ENCODE assay signal across 25 cellular contexts in the genomic region with DNA sequence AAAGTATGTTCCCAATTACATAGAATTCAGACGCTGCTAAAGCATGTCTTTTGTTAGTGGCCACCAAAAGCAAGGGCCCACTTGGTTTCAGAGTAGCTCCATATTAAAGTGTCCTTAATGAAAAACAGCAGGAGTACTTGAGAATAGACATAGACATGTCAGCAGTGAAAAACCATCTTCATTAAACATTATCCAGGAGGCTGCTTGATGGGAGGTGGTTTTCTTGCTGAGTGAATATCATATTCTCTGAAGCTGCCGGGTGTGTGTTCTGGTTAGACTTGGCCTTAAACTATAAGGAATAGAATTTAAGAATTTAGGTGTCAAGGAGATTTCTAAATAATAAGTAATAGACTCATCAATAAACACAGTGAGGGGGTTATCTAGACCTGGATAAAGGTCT.
"Had no signal": no experiment of that assay in that cellular context is flagged by ENCODE, and none has a peak within 500 bp of the region (broad histone marks: within the 10 kb centered on the region; RNA-seq: fewer than 3 reads in every experiment).

No MANE protein-coding gene starts in this region.

- H3K4me3 Mint-ChIP-seq: activated CD4-positive, alpha-beta memory T cell treated with anti-CD3 and anti-CD28 coated beads for 36 hours; activated naive CD8-positive, alpha-beta T cell treated with anti-CD3 and anti-CD28 coated beads, Interleukin-2, amount 10 ng/mL, durations not matched to agents 7 days and 5 days; central memory CD8-positive, alpha-beta T cell; endodermal cell; mesothelial cell of epicardium; natural killer cell; stimulated activated naive CD8-positive, alpha-beta T cell treated with anti-CD3 and anti-CD28 coated beads, Interleukin-15, Interleukin-2, amounts not matched to agents 100 ng/mL and 50 ng/mL, for 24 hours had no signal

- H3K27ac Mint-ChIP-seq: activated CD4-positive, alpha-beta memory T cell treated with anti-CD3 and anti-CD28 coated beads for 36 hours; activated naive CD8-positive, alpha-beta T cell treated with anti-CD3 and anti-CD28 coated beads, Interleukin-2, amount 10 ng/mL, durations not matched to agents 7 days and 5 days; endodermal cell; mesothelial cell of epicardium; natural killer cell; stimulated activated naive CD8-positive, alpha-beta T cell treated with anti-CD3 and anti-CD28 coated beads, Interleukin-15, Interleukin-2, amounts not matched to agents 100 ng/mL and 50 ng/mL, for 24 hours had no signal

- H3K27me3 Mint-ChIP-seq: activated CD4-positive, alpha-beta memory T cell treated with anti-CD3 and anti-CD28 coated beads for 36 hours; activated naive CD8-positive, alpha-beta T cell treated with anti-CD3 and anti-CD28 coated beads, Interleukin-2, amount 10 ng/mL, durations not matched to agents 7 days and 5 days; central memory CD8-positive, alpha-beta T cell; stimulated activated naive CD8-positive, alpha-beta T cell treated with anti-CD3 and anti-CD28 coated beads, Interleukin-15, Interleukin-2, amounts not matched to agents 100 ng/mL and 50 ng/mL, for 24 hours had no signal

- H3K4me1 Mint-ChIP-seq: activated naive CD8-positive, alpha-beta T cell treated with anti-CD3 and anti-CD28 coated beads, Interleukin-2, amount 10 ng/mL, durations not matched to agents 7 days and 5 days; central memory CD8-positive, alpha-beta T cell; mesothelial cell of epicardium; natural killer cell had no signal

- H3K36me3 Mint-ChIP-seq: activated CD4-positive, alpha-beta memory T cell treated with anti-CD3 and anti-CD28 coated beads for 36 hours; activated naive CD8-positive, alpha-beta T cell treated with anti-CD3 and anti-CD28 coated beads, Interleukin-2, amount 10 ng/mL, durations not matched to agents 7 days and 5 days; mesothelial cell of epicardium; natural killer cell had no signal

- ATAC-seq: left lobe of liver, natural killer cell, upper lobe of right lung had no signal

- H3K9me3 Mint-ChIP-seq: activated CD4-positive, alpha-beta memory T cell treated with anti-CD3 and anti-CD28 coated beads for 36 hours; central memory CD8-positive, alpha-beta T cell; endodermal cell; mesothelial cell of epicardium; stimulated activated naive CD8-positive, alpha-beta T cell treated with anti-CD3 and anti-CD28 coated beads, Interleukin-15, Interleukin-2, amounts not matched to agents 100 ng/mL and 50 ng/mL, for 24 hours had no signal

- H3K4me3 ChIP-seq: breast epithelium, colonic mucosa, dorsolateral prefrontal cortex, esophagus squamous epithelium, lung, ovary, prostate gland, right atrium auricular region, thyroid gland, upper lobe of right lung had no signal

- FAIRE-seq: keratinocyte had no signal

- DNase-seq: activated CD4-positive, alpha-beta memory T cell treated with anti-CD3 and anti-CD28 coated beads for 36 hours; activated CD4-positive, alpha-beta T cell treated with anti-CD3 and anti-CD28 coated beads for 48 hours; activated naive CD4-positive, alpha-beta T cell treated with Interleukin-2 at 50 U/mL for 16 hours; activated naive CD8-positive, alpha-beta T cell treated with anti-CD3 and anti-CD28 coated beads, Interleukin-2, amount 10 ng/mL, durations not matched to agents 7 days and 5 days; activated T-cell treated with anti-CD3 and anti-CD28 coated beads, Interleukin-2, amount 50 U/mL, for 48 hours; amniotic stem cell; colonic mucosa; dorsolateral prefrontal cortex; endodermal cell; esophagus squamous epithelium; natural killer cell; ovary; substantia nigra; T-helper 2 cell; thyroid gland; upper lobe of right lung had no signal
